4 cellular contexts compared by ENCODE assay signal in genomic region chr4:26758899-26759298, GRCh38.
TF ChIP-seq lines count a peak whose summit lies in the region.

No MANE protein-coding gene starts in this region.

TF ChIP-seq in HepG2, 621 proteins besides CTCF, POLR2A, EP300 and RAD21:
- TF ChIP-seq ATF7 (IDR thresholded peaks at IDR 0.05): peak; percentile 57
- no peak for TF ChIP-seq ATF7 (CRISPR knock-in tag; IDR thresholded peaks at IDR 0.05)
- peak; percentile 75; the same call in 1 of the 2 replicates for TF ChIP-seq CEBPB (IDR thresholded peaks at IDR 0.05; ENCODE audit: borderline replicate concordance, low read depth, low read length)
- no peak for TF ChIP-seq ZNF34 (CRISPR knock-in tag; IDR thresholded peaks at IDR 0.05; ENCODE audit: borderline replicate concordance)
TF ChIP-seq in HepG2: peak in this region for 2.

TF ChIP-seq in HEK293, 187 proteins besides CTCF, POLR2A, EP300 and RAD21:
- TF ChIP-seq ATF2 (tag by site-specific recombination; IDR thresholded peaks at IDR 0.05; ENCODE audit: low read depth) (0 out of 2 replicates have a peak, but pooled peaks have one; percentile 19), ZSCAN23 (tag by site-specific recombination; IDR thresholded peaks at IDR 0.05) (no peak), ZFP3 (tag by site-specific recombination; IDR thresholded peaks at IDR 0.05; ENCODE audit: low read depth) (0 out of 2 replicates have a peak, but pooled peaks have one; percentile 20)

TF ChIP-seq in Ishikawa, 13 proteins besides CTCF, POLR2A, EP300 and RAD21:
- TF ChIP-seq CEBPB (IDR thresholded peaks at IDR 0.05): 0 out of 2 replicates have a peak, but pooled peaks have one; percentile 7
- no peak for TF ChIP-seq TEAD4 (IDR thresholded peaks at IDR 0.05)
- TF ChIP-seq TCF12 (IDR thresholded peaks at IDR 0.05; ENCODE audit: low read depth): no peak
- TF ChIP-seq FOXM1 (IDR thresholded peaks at IDR 0.05; ENCODE audit: borderline replicate concordance, low read depth): no peak
- TF ChIP-seq USF1 (IDR thresholded peaks at IDR 0.05): no peak
- no peak for TF ChIP-seq CREB1 (IDR thresholded peaks at IDR 0.05; ENCODE audit: low read depth)
- no peak for TF ChIP-seq REST (IDR thresholded peaks at IDR 0.05; ENCODE audit: low read depth)
- no peak for TF ChIP-seq YY1 (IDR thresholded peaks at IDR 0.05; ENCODE audit: low read depth)
- no peak for TF ChIP-seq TAF1 (IDR thresholded peaks at IDR 0.05; ENCODE audit: low read depth)
TF ChIP-seq in Ishikawa: peak in this region for 1.

TF ChIP-seq in H1, 55 proteins besides CTCF, POLR2A, EP300 and RAD21:
- TF ChIP-seq CEBPB (IDR thresholded peaks at IDR 0.05; ENCODE audit: low read depth, low read length) (peak; percentile 85), E2F6 (IDR thresholded peaks at IDR 0.05) (no peak), ATF3 (IDR thresholded peaks at IDR 0.05; ENCODE audit: insufficient read depth, low read depth, low read length) (no peak), CBX8 (IDR thresholded peaks at IDR 0.05; ENCODE audit: borderline replicate concordance, low read depth, low read length) (no peak)
